In the genomic region with DNA sequence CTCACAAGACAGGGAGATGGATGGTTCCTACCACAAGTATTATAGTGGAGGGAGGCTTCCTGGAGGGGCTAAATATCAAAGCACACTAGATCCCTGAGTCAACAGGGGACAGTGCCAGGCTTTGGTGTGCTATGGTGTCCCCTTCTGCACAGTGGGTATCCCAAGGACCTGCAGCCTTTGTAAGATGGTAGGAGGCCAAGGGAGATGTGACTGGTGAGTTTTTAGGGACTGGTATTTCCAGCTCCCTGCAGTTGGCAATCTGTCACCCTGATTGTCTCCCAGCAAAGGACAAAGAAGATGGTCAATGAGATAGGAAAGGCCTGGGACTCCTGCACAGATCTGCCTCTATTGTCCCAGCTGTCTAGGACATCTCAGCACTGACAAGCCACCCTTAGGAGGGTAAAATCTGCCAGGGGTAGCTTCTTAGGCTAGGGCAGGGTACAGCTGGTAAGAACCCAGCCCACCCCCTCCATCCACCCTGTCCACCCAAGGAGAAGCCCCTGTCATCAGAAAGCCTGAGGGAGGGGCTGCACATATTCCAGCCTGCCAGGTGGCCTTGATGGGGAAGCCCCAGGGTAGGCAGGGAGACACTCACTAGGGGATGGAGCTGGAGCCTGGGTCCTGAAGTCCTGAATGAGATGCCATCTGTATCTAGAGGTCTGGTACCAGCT, we compare ENCODE assay signal across 1 cellular context.
TF ChIP-seq lines count a peak whose summit lies in the region.

No MANE protein-coding gene starts in this region.

TF ChIP-seq in WTC11, 78 proteins besides CTCF, POLR2A, EP300 and RAD21 (continued from another document):
- TF ChIP-seq, protein P1, sequence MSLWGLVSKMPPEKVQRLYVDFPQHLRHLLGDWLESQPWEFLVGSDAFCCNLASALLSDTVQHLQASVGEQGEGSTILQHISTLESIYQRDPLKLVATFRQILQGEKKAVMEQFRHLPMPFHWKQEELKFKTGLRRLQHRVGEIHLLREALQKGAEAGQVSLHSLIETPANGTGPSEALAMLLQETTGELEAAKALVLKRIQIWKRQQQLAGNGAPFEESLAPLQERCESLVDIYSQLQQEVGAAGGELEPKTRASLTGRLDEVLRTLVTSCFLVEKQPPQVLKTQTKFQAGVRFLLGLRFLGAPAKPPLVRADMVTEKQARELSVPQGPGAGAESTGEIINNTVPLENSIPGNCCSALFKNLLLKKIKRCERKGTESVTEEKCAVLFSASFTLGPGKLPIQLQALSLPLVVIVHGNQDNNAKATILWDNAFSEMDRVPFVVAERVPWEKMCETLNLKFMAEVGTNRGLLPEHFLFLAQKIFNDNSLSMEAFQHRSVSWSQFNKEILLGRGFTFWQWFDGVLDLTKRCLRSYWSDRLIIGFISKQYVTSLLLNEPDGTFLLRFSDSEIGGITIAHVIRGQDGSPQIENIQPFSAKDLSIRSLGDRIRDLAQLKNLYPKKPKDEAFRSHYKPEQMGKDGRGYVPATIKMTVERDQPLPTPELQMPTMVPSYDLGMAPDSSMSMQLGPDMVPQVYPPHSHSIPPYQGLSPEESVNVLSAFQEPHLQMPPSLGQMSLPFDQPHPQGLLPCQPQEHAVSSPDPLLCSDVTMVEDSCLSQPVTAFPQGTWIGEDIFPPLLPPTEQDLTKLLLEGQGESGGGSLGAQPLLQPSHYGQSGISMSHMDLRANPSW (CRISPR knock-in tag; conservative IDR thresholded peaks at IDR 0.05; ENCODE audit: low read depth) = no peak
- no peak for TF ChIP-seq TEAD4 (CRISPR knock-in tag; IDR thresholded peaks at IDR 0.05)
- TF ChIP-seq FOXJ3 (CRISPR knock-in tag; IDR thresholded peaks at IDR 0.05; ENCODE audit: borderline replicate concordance) = no peak
- no peak for TF ChIP-seq AFF4 (CRISPR knock-in tag; IDR thresholded peaks at IDR 0.05; ENCODE audit: borderline replicate concordance)
- TF ChIP-seq HMGA2 (CRISPR knock-in tag; IDR thresholded peaks at IDR 0.05) = no peak
- TF ChIP-seq, protein P2, sequence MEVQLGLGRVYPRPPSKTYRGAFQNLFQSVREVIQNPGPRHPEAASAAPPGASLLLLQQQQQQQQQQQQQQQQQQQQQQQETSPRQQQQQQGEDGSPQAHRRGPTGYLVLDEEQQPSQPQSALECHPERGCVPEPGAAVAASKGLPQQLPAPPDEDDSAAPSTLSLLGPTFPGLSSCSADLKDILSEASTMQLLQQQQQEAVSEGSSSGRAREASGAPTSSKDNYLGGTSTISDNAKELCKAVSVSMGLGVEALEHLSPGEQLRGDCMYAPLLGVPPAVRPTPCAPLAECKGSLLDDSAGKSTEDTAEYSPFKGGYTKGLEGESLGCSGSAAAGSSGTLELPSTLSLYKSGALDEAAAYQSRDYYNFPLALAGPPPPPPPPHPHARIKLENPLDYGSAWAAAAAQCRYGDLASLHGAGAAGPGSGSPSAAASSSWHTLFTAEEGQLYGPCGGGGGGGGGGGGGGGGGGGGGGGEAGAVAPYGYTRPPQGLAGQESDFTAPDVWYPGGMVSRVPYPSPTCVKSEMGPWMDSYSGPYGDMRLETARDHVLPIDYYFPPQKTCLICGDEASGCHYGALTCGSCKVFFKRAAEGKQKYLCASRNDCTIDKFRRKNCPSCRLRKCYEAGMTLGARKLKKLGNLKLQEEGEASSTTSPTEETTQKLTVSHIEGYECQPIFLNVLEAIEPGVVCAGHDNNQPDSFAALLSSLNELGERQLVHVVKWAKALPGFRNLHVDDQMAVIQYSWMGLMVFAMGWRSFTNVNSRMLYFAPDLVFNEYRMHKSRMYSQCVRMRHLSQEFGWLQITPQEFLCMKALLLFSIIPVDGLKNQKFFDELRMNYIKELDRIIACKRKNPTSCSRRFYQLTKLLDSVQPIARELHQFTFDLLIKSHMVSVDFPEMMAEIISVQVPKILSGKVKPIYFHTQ (CRISPR knock-in tag; IDR thresholded peaks at IDR 0.05) = no peak
- no peak for TF ChIP-seq JUN (CRISPR knock-in tag; IDR thresholded peaks at IDR 0.05)
- TF ChIP-seq ETV6 (CRISPR knock-in tag; IDR thresholded peaks at IDR 0.05) = no peak
